In genomic region chr5:14258840-14259239, GRCh38 we compare ENCODE assay signal across 11 cellular contexts.
A peak's percentile ranks its signal among the peaks of the same experiment; 100 is the strongest.
DNase-seq lines count a peak whose midpoint lies in the region; ATAC-seq lines count a peak whose summit lies in the region.
"Had no signal": no experiment of that assay in that cellular context is flagged by ENCODE, and none has a peak within 500 bp of the region (broad histone marks: within the 10 kb centered on the region; RNA-seq: fewer than 3 reads in every experiment).

No MANE protein-coding gene starts in this region.

- H3K4me3 ChIP-seq in adipocyte (ENCODE audit: low read length): no peak overlapping the region
- no peak overlapping the region for H3K4me3 ChIP-seq in naive thymus-derived CD4-positive, alpha-beta T cell (ENCODE audit: low read length)

- peaks cover 6 to 21% (median 12%) of the 10 kb centered on the region in 5 donors for H3K27me3 Mint-ChIP-seq in naive thymus-derived CD4-positive, alpha-beta T cell

- POLR2A ChIA-PET in naive thymus-derived CD4-positive, alpha-beta T cell (lab: Charles Lee): no interaction called here

- H3K36me3 ChIP-seq in adipocyte (ENCODE audit: control insufficient read depth, insufficient read depth, low read length, severe bottlenecking): peaks cover 18% of the 10 kb centered on the region
- no peaks in the 10 kb centered on the region for H3K36me3 ChIP-seq in naive thymus-derived CD4-positive, alpha-beta T cell (ENCODE audit: control insufficient read depth in 2 of 3, insufficient read depth in 3 of 3, low read length in 3 of 3)

- no peak overlapping the region for H3K4me3 Mint-ChIP-seq in naive thymus-derived CD4-positive, alpha-beta T cell
- H3K4me3 Mint-ChIP-seq: activated CD4-positive, alpha-beta T cell treated with anti-CD3 and anti-CD28 coated beads, Interleukin-2, amount 10 ng/mL, durations not matched to agents 24 days and 14 days had no signal

- peaks cover 0 to 5% (median 0%) of the 10 kb centered on the region in 7 donors for H3K4me1 Mint-ChIP-seq in naive thymus-derived CD4-positive, alpha-beta T cell

- peak; percentile 49 for ATAC-seq in GM18517 (IDR thresholded peaks at IDR 0.05; ENCODE audit: unreplicated experiment)
- peak; percentile 47 for ATAC-seq in HG02610 (IDR thresholded peaks at IDR 0.05; ENCODE audit: unreplicated experiment)
- ATAC-seq in naive thymus-derived CD4-positive, alpha-beta T cell: peak; percentile 22

- peaks cover 0 to 6% (median 5%) of the 10 kb centered on the region in 11 donors for H3K9me3 Mint-ChIP-seq in naive thymus-derived CD4-positive, alpha-beta T cell
- H3K9me3 Mint-ChIP-seq: activated CD4-positive, alpha-beta T cell treated with anti-CD3 and anti-CD28 coated beads, Interleukin-2, amount 10 ng/mL, durations not matched to agents 24 days and 14 days; nephron had no signal

- no peak for DNase-seq in adipocyte (ENCODE audit: low read depth)
- no peak for DNase-seq in naive thymus-derived CD4-positive, alpha-beta T cell
- DNase-seq in AG20443 (ENCODE audit: low spot score): no peak
- no peak for DNase-seq in ecto neural progenitor cell (ENCODE audit: low spot score)
- DNase-seq in ureter (ENCODE audit: low spot score): no peak
- no peak for DNase-seq in KG1 (lab: John Stamatoyannopoulos, UW)
- DNase-seq: activated CD4-positive, alpha-beta T cell treated with anti-CD3 and anti-CD28 coated beads, Interleukin-2, amount 10 ng/mL, durations not matched to agents 24 days and 14 days; NCI-H1436 had no signal

- no peaks in the 10 kb centered on the region for H3K27me3 ChIP-seq in adipocyte (replicated peaks; ENCODE audit: control insufficient read depth, insufficient read depth, low read length)
- H3K27me3 ChIP-seq in naive thymus-derived CD4-positive, alpha-beta T cell (ENCODE audit: control insufficient read depth in 2 of 2, insufficient read depth in 2 of 2, low read length in 2 of 2): no peaks in the 10 kb centered on the region

- CTCF ChIA-PET in naive thymus-derived CD4-positive, alpha-beta T cell (lab: Charles Lee): no interaction called here

- intact Hi-C loops in naive thymus-derived CD4-positive, alpha-beta T cell (cut with micrococcal nuclease): no loop called here

- no peak overlapping the region for H3K27ac ChIP-seq in naive thymus-derived CD4-positive, alpha-beta T cell (ENCODE audit: low read depth, low read length)

- peaks cover 21% of the 10 kb centered on the region for H3K9me3 ChIP-seq in adipocyte (ENCODE audit: control insufficient read depth, low read length)
- no peaks in the 10 kb centered on the region for H3K9me3 ChIP-seq in naive thymus-derived CD4-positive, alpha-beta T cell (ENCODE audit: control insufficient read depth in 2 of 3, low read length in 3 of 3)

- no peak overlapping the region for H3K27ac Mint-ChIP-seq in naive thymus-derived CD4-positive, alpha-beta T cell
- H3K27ac Mint-ChIP-seq: activated CD4-positive, alpha-beta T cell treated with anti-CD3 and anti-CD28 coated beads, Interleukin-2, amount 10 ng/mL, durations not matched to agents 24 days and 14 days had no signal

- H3K9ac ChIP-seq in adipocyte (ENCODE audit: low read length): peak overlapping the region; percentile 21

- H3K36me3 Mint-ChIP-seq in naive thymus-derived CD4-positive, alpha-beta T cell: no peaks in the 10 kb centered on the region

- H3K4me1 ChIP-seq in adipocyte (ENCODE audit: control insufficient read depth, insufficient read depth, low read length): peaks cover 21% of the 10 kb centered on the region
- H3K4me1 ChIP-seq in naive thymus-derived CD4-positive, alpha-beta T cell (ENCODE audit: control insufficient read depth in 2 of 2, insufficient read depth in 2 of 2, low read length in 2 of 2): no peaks in the 10 kb centered on the region
